ENCODE assay signal across 31 cellular contexts in genomic region chr7:41182782-41183181, GRCh38.
"Had no signal": no experiment of that assay in that cellular context is flagged by ENCODE, and none has a peak within 500 bp of the region (broad histone marks: within the 10 kb centered on the region; RNA-seq: fewer than 3 reads in every experiment).

No MANE protein-coding gene starts in this region.

- H3K4me1 Mint-ChIP-seq: activated B cell treated with CpG ODN at 0.5 μM for 24 hours; activated CD4-positive, alpha-beta T cell treated with anti-CD3 and anti-CD28 coated beads, Interleukin-2, amount 10 ng/mL, durations not matched to agents 24 days and 14 days; activated CD8-positive, alpha-beta memory T cell treated with anti-CD3 and anti-CD28 coated beads, Interleukin-2, amount 10 ng/mL, durations not matched to agents 7 days and 5 days; activated naive CD8-positive, alpha-beta T cell treated with anti-CD3 and anti-CD28 coated beads, Interleukin-2, amount 50 U/mL, for 24 hours; central memory CD8-positive, alpha-beta T cell had no signal

- DNase-seq: activated B cell treated with CpG ODN at 0.5 μM for 24 hours; activated CD4-positive, alpha-beta T cell treated with anti-CD3 and anti-CD28 coated beads for 1 hour; activated CD4-positive, alpha-beta T cell treated with anti-CD3 and anti-CD28 coated beads, Interleukin-2, amount 10 ng/mL, durations not matched to agents 24 days and 14 days; activated CD4-positive, alpha-beta T cell treated with anti-CD3 and anti-CD28 coated beads, Interleukin-2, amount 50 U/mL, for 48 hours; activated CD8-positive, alpha-beta memory T cell treated with anti-CD3 and anti-CD28 coated beads, Interleukin-2, amount 10 ng/mL, durations not matched to agents 7 days and 5 days; activated effector memory CD4-positive, alpha-beta T cell treated with Interleukin-2 at 50 U/mL for 16 hours; activated naive CD4-positive, alpha-beta T cell treated with Interleukin-2 at 50 U/mL for 16 hours; activated naive CD8-positive, alpha-beta T cell treated with anti-CD3 and anti-CD28 coated beads, Interleukin-2, amount 50 U/mL, for 24 hours; activated T-cell treated with anti-CD3 and anti-CD28 coated beads, Interleukin-2, amount 50 U/mL, for 24 hours; amniotic stem cell; body of pancreas; Karpas-422; NCI-H1048; NCI-H146; NCI-H187 treated with DMSO at 0.1 percent for 48 hours; NCI-H2081 treated with DMSO at 0.1 percent for 48 hours; NCI-H2171; NCI-H2227 treated with DMSO at 0.1 percent for 48 hours; NCI-H446 treated with DMSO at 0.1 percent for 48 hours; NCI-H524 treated with DMSO at 0.1 percent for 48 hours; NCI-H82; Right ventricle myocardium superior; RPMI8226; SJCRH30; SK-N-SH had no signal

- H3K36me3 ChIP-seq: ascending aorta, SJCRH30 had no signal

- H3K9me3 ChIP-seq: ascending aorta, body of pancreas, SJCRH30, SK-N-SH had no signal

- H3K4me1 ChIP-seq: body of pancreas had no signal

- H3K9me3 Mint-ChIP-seq: activated B cell treated with CpG ODN at 0.5 μM for 24 hours; activated CD4-positive, alpha-beta T cell treated with anti-CD3 and anti-CD28 coated beads, Interleukin-2, amount 10 ng/mL, durations not matched to agents 24 days and 14 days; activated T-helper 1 cell treated with anti-CD3 and anti-CD28 coated beads, Interleukin-12 subunit alpha, Interleukin-12 subunit beta, Interleukin-2, Interleukin-4 antibody, amounts not matched to agents 30 ng/mL and 10 ng/mL and 1 ng/mL, durations not matched to agents 14 hours and 24 hours and 36 hours had no signal

- H3K27me3 ChIP-seq: ascending aorta, body of pancreas, SJCRH30 had no signal

- ATAC-seq: activated CD8-positive, alpha-beta memory T cell treated with anti-CD3 and anti-CD28 coated beads, Interleukin-2, amount 10 ng/mL, durations not matched to agents 7 days and 5 days; activated naive CD4-positive, alpha-beta T cell treated with anti-CD3 and anti-CD28 coated beads, Interleukin-2, amount 50 U/mL, for 72 hours; activated naive CD8-positive, alpha-beta T cell treated with anti-CD3 and anti-CD28 coated beads, Interleukin-2, amount 50 U/mL, for 24 hours; body of pancreas; Panc1 had no signal

- H3K27me3 Mint-ChIP-seq: activated B cell treated with CpG ODN at 0.5 μM for 24 hours; activated CD4-positive, alpha-beta T cell treated with anti-CD3 and anti-CD28 coated beads, Interleukin-2, amount 10 ng/mL, durations not matched to agents 24 days and 14 days; activated CD8-positive, alpha-beta memory T cell treated with anti-CD3 and anti-CD28 coated beads, Interleukin-2, amount 10 ng/mL, durations not matched to agents 7 days and 5 days; activated naive CD8-positive, alpha-beta T cell treated with anti-CD3 and anti-CD28 coated beads, Interleukin-2, amount 50 U/mL, for 24 hours; activated T-cell treated with anti-CD3 and anti-CD28 coated beads, Interleukin-2, amount 50 U/mL, for 24 hours; central memory CD8-positive, alpha-beta T cell had no signal

- H3K27ac Mint-ChIP-seq: activated B cell treated with CpG ODN at 0.5 μM for 24 hours; activated CD4-positive, alpha-beta T cell treated with anti-CD3 and anti-CD28 coated beads, Interleukin-2, amount 10 ng/mL, durations not matched to agents 24 days and 14 days; activated CD8-positive, alpha-beta memory T cell treated with anti-CD3 and anti-CD28 coated beads, Interleukin-2, amount 10 ng/mL, durations not matched to agents 7 days and 5 days; activated naive CD4-positive, alpha-beta T cell treated with anti-CD3 and anti-CD28 coated beads, Interleukin-2, amount 50 U/mL, for 72 hours; activated naive CD8-positive, alpha-beta T cell treated with anti-CD3 and anti-CD28 coated beads, Interleukin-2, amount 50 U/mL, for 24 hours; activated T-cell treated with anti-CD3 and anti-CD28 coated beads, Interleukin-2, amount 50 U/mL, for 24 hours; activated T-helper 1 cell treated with anti-CD3 and anti-CD28 coated beads, Interleukin-12 subunit alpha, Interleukin-12 subunit beta, Interleukin-2, Interleukin-4 antibody, amounts not matched to agents 30 ng/mL and 10 ng/mL and 1 ng/mL, durations not matched to agents 14 hours and 24 hours and 36 hours; T-helper 2 cell treated with Interferon-gamma antibody and Interleukin-4, amounts not matched to agents 5 μg/mL and 100 μg/mL, for 36 hours had no signal

- H3K36me3 Mint-ChIP-seq: activated CD8-positive, alpha-beta memory T cell treated with anti-CD3 and anti-CD28 coated beads, Interleukin-2, amount 10 ng/mL, durations not matched to agents 7 days and 5 days; activated naive CD4-positive, alpha-beta T cell treated with anti-CD3 and anti-CD28 coated beads, Interleukin-2, amount 50 U/mL, for 72 hours had no signal

- H3K27ac ChIP-seq: ascending aorta, body of pancreas had no signal

- H3K4me3 Mint-ChIP-seq: activated B cell treated with CpG ODN at 0.5 μM for 24 hours; activated CD4-positive, alpha-beta T cell treated with anti-CD3 and anti-CD28 coated beads, Interleukin-2, amount 10 ng/mL, durations not matched to agents 24 days and 14 days; activated CD8-positive, alpha-beta memory T cell treated with anti-CD3 and anti-CD28 coated beads, Interleukin-2, amount 10 ng/mL, durations not matched to agents 7 days and 5 days; activated naive CD8-positive, alpha-beta T cell treated with anti-CD3 and anti-CD28 coated beads, Interleukin-2, amount 50 U/mL, for 24 hours; activated T-cell treated with anti-CD3 and anti-CD28 coated beads, Interleukin-2, amount 50 U/mL, for 24 hours; activated T-helper 1 cell treated with anti-CD3 and anti-CD28 coated beads, Interleukin-12 subunit alpha, Interleukin-12 subunit beta, Interleukin-2, Interleukin-4 antibody, amounts not matched to agents 30 ng/mL and 10 ng/mL and 1 ng/mL, durations not matched to agents 14 hours and 24 hours and 36 hours; central memory CD8-positive, alpha-beta T cell; T-helper 2 cell treated with Interferon-gamma antibody and Interleukin-4, amounts not matched to agents 5 μg/mL and 100 μg/mL, for 36 hours had no signal

- H3K4me3 ChIP-seq: ascending aorta, body of pancreas had no signal
